1 cellular context compared by ENCODE assay signal in genomic region chr17:68531252-68531651, GRCh38.
TF ChIP-seq lines count a peak whose summit lies in the region.

No MANE protein-coding gene starts in this region.

TF ChIP-seq in liver, 16 proteins besides CTCF, POLR2A, EP300 and RAD21 (continued from another document):
- TF ChIP-seq, protein P1, sequence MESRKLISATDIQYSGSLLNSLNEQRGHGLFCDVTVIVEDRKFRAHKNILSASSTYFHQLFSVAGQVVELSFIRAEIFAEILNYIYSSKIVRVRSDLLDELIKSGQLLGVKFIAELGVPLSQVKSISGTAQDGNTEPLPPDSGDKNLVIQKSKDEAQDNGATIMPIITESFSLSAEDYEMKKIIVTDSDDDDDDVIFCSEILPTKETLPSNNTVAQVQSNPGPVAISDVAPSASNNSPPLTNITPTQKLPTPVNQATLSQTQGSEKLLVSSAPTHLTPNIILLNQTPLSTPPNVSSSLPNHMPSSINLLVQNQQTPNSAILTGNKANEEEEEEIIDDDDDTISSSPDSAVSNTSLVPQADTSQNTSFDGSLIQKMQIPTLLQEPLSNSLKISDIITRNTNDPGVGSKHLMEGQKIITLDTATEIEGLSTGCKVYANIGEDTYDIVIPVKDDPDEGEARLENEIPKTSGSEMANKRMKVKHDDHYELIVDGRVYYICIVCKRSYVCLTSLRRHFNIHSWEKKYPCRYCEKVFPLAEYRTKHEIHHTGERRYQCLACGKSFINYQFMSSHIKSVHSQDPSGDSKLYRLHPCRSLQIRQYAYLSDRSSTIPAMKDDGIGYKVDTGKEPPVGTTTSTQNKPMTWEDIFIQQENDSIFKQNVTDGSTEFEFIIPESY (IDR thresholded peaks at IDR 0.05), result peak; percentile 11
- TF ChIP-seq, protein P2, sequence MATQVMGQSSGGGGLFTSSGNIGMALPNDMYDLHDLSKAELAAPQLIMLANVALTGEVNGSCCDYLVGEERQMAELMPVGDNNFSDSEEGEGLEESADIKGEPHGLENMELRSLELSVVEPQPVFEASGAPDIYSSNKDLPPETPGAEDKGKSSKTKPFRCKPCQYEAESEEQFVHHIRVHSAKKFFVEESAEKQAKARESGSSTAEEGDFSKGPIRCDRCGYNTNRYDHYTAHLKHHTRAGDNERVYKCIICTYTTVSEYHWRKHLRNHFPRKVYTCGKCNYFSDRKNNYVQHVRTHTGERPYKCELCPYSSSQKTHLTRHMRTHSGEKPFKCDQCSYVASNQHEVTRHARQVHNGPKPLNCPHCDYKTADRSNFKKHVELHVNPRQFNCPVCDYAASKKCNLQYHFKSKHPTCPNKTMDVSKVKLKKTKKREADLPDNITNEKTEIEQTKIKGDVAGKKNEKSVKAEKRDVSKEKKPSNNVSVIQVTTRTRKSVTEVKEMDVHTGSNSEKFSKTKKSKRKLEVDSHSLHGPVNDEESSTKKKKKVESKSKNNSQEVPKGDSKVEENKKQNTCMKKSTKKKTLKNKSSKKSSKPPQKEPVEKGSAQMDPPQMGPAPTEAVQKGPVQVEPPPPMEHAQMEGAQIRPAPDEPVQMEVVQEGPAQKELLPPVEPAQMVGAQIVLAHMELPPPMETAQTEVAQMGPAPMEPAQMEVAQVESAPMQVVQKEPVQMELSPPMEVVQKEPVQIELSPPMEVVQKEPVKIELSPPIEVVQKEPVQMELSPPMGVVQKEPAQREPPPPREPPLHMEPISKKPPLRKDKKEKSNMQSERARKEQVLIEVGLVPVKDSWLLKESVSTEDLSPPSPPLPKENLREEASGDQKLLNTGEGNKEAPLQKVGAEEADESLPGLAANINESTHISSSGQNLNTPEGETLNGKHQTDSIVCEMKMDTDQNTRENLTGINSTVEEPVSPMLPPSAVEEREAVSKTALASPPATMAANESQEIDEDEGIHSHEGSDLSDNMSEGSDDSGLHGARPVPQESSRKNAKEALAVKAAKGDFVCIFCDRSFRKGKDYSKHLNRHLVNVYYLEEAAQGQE (IDR thresholded peaks at IDR 0.05), result no peak
- peak; percentile 86 to 90 for TF ChIP-seq HNF4A (conservative IDR thresholded peaks at IDR 0.05)
- peak; percentile 50 for TF ChIP-seq HNF4G (IDR thresholded peaks at IDR 0.05)
